ENCODE assay signal across 10 cellular contexts in genomic region chr19:35558400-35559280, GRCh38. TPM values are rescaled to one million over a fixed set of nuclear protein-coding genes. Genes with fewer than 3 reads are reported as not detected.
DNase-seq lines count a peak whose midpoint lies in the region; ATAC-seq and TF ChIP-seq lines count a peak whose summit lies in the region.
"Had no signal": no experiment of that assay in that cellular context is flagged by ENCODE, and none has a peak within 500 bp of the region (broad histone marks: within the 10 kb centered on the region; RNA-seq: fewer than 3 reads in every experiment).

No MANE protein-coding gene starts in this region.

- no TSS peak for BruUV-seq in MCF 10A (replicated peaks; lab: Mats Ljungman, UMichigan)

- H3K9ac ChIP-seq in stomach smooth muscle (ENCODE audit: low read length in 2 of 2), result no peak overlapping the region

- CTCF ChIA-PET in MCF 10A (lab: Yijun Ruan, JAX), result interaction anchor here (0.8 to 2.6 kb wide), 3 partner anchors 10 to 63 kb away, joined by 4 to 15 read pairs (median 5); no protein-coding TSS in a partner anchor
- CTCF ChIA-PET in WTC11 (lab: Charles Lee), result interaction anchor here (0.9 to 3.9 kb wide), 29 partner anchors 10 to 491 kb away, joined by 3 to 62 read pairs (median 7); partner anchors contain the start of genes COX6B1, DMKN, HAUS5 and KIRREL2

- H3K27me3 Mint-ChIP-seq in MCF 10A (ENCODE audit: insufficient read depth, unreplicated experiment) (peaks cover 41% of the 10 kb centered on the region), WTC11 (ENCODE audit: low read depth) (peaks cover 56% of the 10 kb centered on the region)

- TF ChIP-seq POLR2A in breast epithelium (IDR thresholded peaks at IDR 0.05), result no peak

- H3K4me1 ChIP-seq in breast epithelium, result no peaks in the 10 kb centered on the region
- H3K4me1 ChIP-seq in stomach smooth muscle (ENCODE audit: control insufficient read depth, insufficient read depth, low read length), result peaks cover 7% of the 10 kb centered on the region

- ATAC-seq in WTC11, result peak; percentile 1; the same call in 1 of the 2 replicates

- H3K27ac Mint-ChIP-seq in MCF 10A (ENCODE audit: low read depth, unreplicated experiment) (no peak overlapping the region), WTC11 (no peak overlapping the region)

- H3K9me3 Mint-ChIP-seq in MCF 10A (ENCODE audit: unreplicated experiment) (no peaks in the 10 kb centered on the region), WTC11 (no peaks in the 10 kb centered on the region)

- peaks cover 3 to 40% of the 10 kb centered on the region in 2 donors for H3K27me3 ChIP-seq in breast epithelium
- peaks cover 29 to 44% of the 10 kb centered on the region in 2 donors for H3K27me3 ChIP-seq in stomach smooth muscle (ENCODE audit: control insufficient read depth in 1 of 2, insufficient read depth in 2 of 2, low read length in 2 of 2)

- H3K9me3 ChIP-seq in breast epithelium, result no peaks in the 10 kb centered on the region
- no peaks in the 10 kb centered on the region for H3K9me3 ChIP-seq in stomach smooth muscle (ENCODE audit: control insufficient read depth in 2 of 2, low read length in 2 of 2)

- DNase-seq in breast epithelium (ENCODE audit: low spot score in 2 of 2) (no peak), MCF 10A (ENCODE audit: unreplicated experiment) (no peak), WTC11 (ENCODE audit: low spot score) (no peak), islet precursor cell (peak; percentile 47), NCI-H2107 (lab: John Stamatoyannopoulos, UW) (no peak), cerebellum (ENCODE audit: low spot score) (no peak)
- no peak for DNase-seq in activated effector memory CD4-positive, alpha-beta T cell treated with anti-CD3 and anti-CD28 coated beads, Interleukin-2, amount 50 U/mL, for 16 hours
- DNase-seq: NCI-H187 treated with DMSO at 0.1 percent for 48 hours had no signal

- H3K4me3 ChIP-seq in breast epithelium (peak overlapping the region; percentile 20 to 67 (median 49)), stomach smooth muscle (ENCODE audit: low read length in 2 of 2) (peak overlapping the region; percentile 46 to 52)

- H3K36me3 Mint-ChIP-seq in MCF 10A (ENCODE audit: insufficient read depth, unreplicated experiment) (no peaks in the 10 kb centered on the region), WTC11 (no peaks in the 10 kb centered on the region)

- intact Hi-C loops in breast epithelium (cut with DNase I; ENCODE audit: low total_unique reads) (no loop called here), MCF 10A (cut with micrococcal nuclease) (no loop called here)

- no peak overlapping the region for H3K4me3 Mint-ChIP-seq in MCF 10A (ENCODE audit: unreplicated experiment)
- H3K4me3 Mint-ChIP-seq in WTC11, result peak overlapping the region; percentile 51

- POLR2A ChIA-PET in MCF 10A (lab: Yijun Ruan, JAX) (no interaction called here), WTC11 (lab: Charles Lee) (interaction anchor here (0.6 to 1.8 kb wide), 7 partner anchors 10 to 162 kb away, joined by 3 to 14 read pairs (median 4); partner anchors contain the start of genes COX6B1, DMKN and HAUS5)

- TF ChIP-seq CTCF in breast epithelium (IDR thresholded peaks at IDR 0.05) (no peak), MCF 10A (IDR thresholded peaks at IDR 0.05; ENCODE audit: unreplicated experiment) (no peak), WTC11 (IDR thresholded peaks at IDR 0.05) (no peak)

- H3K36me3 ChIP-seq in breast epithelium, result no peaks in the 10 kb centered on the region
- no peaks in the 10 kb centered on the region for H3K36me3 ChIP-seq in stomach smooth muscle (ENCODE audit: control insufficient read depth in 2 of 2, insufficient read depth in 2 of 2, low read length in 2 of 2)

- no peaks in the 10 kb centered on the region for H3K4me1 Mint-ChIP-seq in MCF 10A (ENCODE audit: insufficient read depth, unreplicated experiment)
- H3K4me1 Mint-ChIP-seq in WTC11, result peaks cover 12% of the 10 kb centered on the region

- H3K27ac ChIP-seq in breast epithelium (no peak overlapping the region), stomach smooth muscle (ENCODE audit: low read length) (no peak overlapping the region)
- H3K27ac ChIP-seq: skin epidermis had no signal

TF ChIP-seq in WTC11, 78 proteins besides CTCF, POLR2A, EP300 and RAD21:
- no peak for TF ChIP-seq GABPB1 (CRISPR knock-in tag; IDR thresholded peaks at IDR 0.05)
- TF ChIP-seq JAZF1 (CRISPR knock-in tag; IDR thresholded peaks at IDR 0.05), result no peak
- TF ChIP-seq FOXP1 (CRISPR knock-in tag; IDR thresholded peaks at IDR 0.05; ENCODE audit: borderline replicate concordance), result peak; percentile 19; the same call in 1 of the 2 replicates
- TF ChIP-seq ATF1 (CRISPR knock-in tag; IDR thresholded peaks at IDR 0.05), result no peak
- TF ChIP-seq MAX (CRISPR knock-in tag; IDR thresholded peaks at IDR 0.05), result peak; percentile 17; the same call in 1 of the 2 replicates
- 0 out of 2 replicates have a peak, but pooled peaks have one; percentile 30 for TF ChIP-seq TP53 (CRISPR knock-in tag; IDR thresholded peaks at IDR 0.05)

RNA-seq across cellular contexts. Expression of gene ATP4A, which starts 4.8 kb away (rescaled TPM):
- total RNA-seq in breast epithelium (not detected), MCF 10A (2022) (not detected in 2 replicates), WTC11 (2021) (0.59 to 1.2 TPM (median 1.1 TPM) in 3 replicates), cerebellum (not detected)

RNA-seq across cellular contexts. Expression of gene TMEM147, which starts 13.2 kb away (rescaled TPM):
- 10 to 100 TPM; 67.4 to 91.8 (median 91.8) TPM for total RNA-seq in breast epithelium
- total RNA-seq in MCF 10A (2022), result 110 and 123 TPM in 2 replicates
- 132 to 135 TPM (median 132 TPM) in 3 replicates for total RNA-seq in WTC11 (2021)
- total RNA-seq in cerebellum, result 32.6 TPM

RNA-seq across cellular contexts. Expression of gene GAPDHS, which starts 25.4 kb away (rescaled TPM):
- total RNA-seq in breast epithelium (not detected), MCF 10A (2022) (not detected in 2 replicates), WTC11 (2021) (0.20 to 0.30 TPM in 2 of 3 replicates, not detected in the other), cerebellum (not detected)

RNA-seq across cellular contexts. Expression of gene PMIS2, which starts 27.3 kb away (rescaled TPM):
- total RNA-seq in breast epithelium (not detected), MCF 10A (2022) (not detected in 2 replicates), WTC11 (2021) (not detected in 3 replicates), cerebellum (not detected)

RNA-seq across cellular contexts. Expression of gene SBSN, which starts 30.5 kb away (rescaled TPM):
- not detected for total RNA-seq in breast epithelium
- total RNA-seq in MCF 10A (2022), result 0.61 TPM in 1 of 2 replicates, not detected in the other
- 0.15 to 0.39 TPM in 2 of 3 replicates, not detected in the other for total RNA-seq in WTC11 (2021)
- total RNA-seq in cerebellum, result not detected
